8 cellular contexts compared by ENCODE assay signal in genomic region chr4:55321707-55322264, GRCh38.
DNase-seq lines count a peak whose midpoint lies in the region; ATAC-seq lines count a peak whose summit lies in the region.

No MANE protein-coding gene starts in this region.

- ATAC-seq in HG02759 (IDR thresholded peaks at IDR 0.05; ENCODE audit: unreplicated experiment): no peak

- peak; percentile 64 for DNase-seq in SIG-M5 treated with dmso at 0.1 percent for 504 hours (lab: John Stamatoyannopoulos, UW; ENCODE audit: unreplicated experiment)
- DNase-seq in SIG-M5 (lab: John Stamatoyannopoulos, UW): no peak
- DNase-seq in MV-4-11 (lab: John Stamatoyannopoulos, UW): peak; percentile 55
- DNase-seq in SHP77 (lab: John Stamatoyannopoulos, UW): peak; percentile 77 to 78
- peak in 43 of 58 donors; percentile 2 to 85 (median 30) for DNase-seq in anterior cingulate cortex (lab: John Stamatoyannopoulos, UW)
- DNase-seq in hypothalamus (lab: John Stamatoyannopoulos, UW): peak in 36 of 51 donors; percentile 1 to 83 (median 36)
- peak; percentile 54 for DNase-seq in stimulated activated CD4-positive, alpha-beta T cell treated with anti-CD3 and anti-CD28 coated beads, Interleukin-12 subunit alpha, Interleukin-12 subunit beta, amount 100 ng/mL, for 4 hours
